27 cellular contexts compared by ENCODE assay signal in the genomic region with DNA sequence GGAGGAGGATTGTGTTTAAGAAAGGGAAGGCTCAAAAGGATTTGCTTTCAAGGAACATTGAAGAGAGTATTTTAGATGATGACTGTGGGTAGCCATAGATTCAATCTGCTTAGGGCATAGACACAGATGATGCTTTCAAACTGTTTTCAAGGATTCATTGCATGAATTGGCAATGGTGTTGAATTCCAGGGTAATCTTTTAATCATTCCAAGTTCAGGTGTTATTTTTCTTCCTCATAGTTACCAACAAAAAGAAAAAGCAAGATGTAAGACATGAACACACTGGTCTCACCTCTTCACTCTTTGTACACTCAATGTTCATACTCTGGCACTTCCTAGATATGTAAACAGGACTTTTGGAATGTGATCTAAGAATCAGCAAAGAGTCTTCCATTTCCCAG.
"Had no signal": no experiment of that assay in that cellular context is flagged by ENCODE, and none has a peak within 500 bp of the region (broad histone marks: within the 10 kb centered on the region; RNA-seq: fewer than 3 reads in every experiment).

No MANE protein-coding gene starts in this region.

- DNase-seq: activated CD4-positive, alpha-beta T cell treated with anti-CD3 and anti-CD28 coated beads for 4 hours; activated CD8-positive, alpha-beta memory T cell treated with anti-CD3 and anti-CD28 coated beads, Interleukin-2, amount 50 U/mL, for 4 hours; activated CD8-positive, alpha-beta T cell treated with anti-CD3 and anti-CD28 coated beads for 36 hours; activated naive CD4-positive, alpha-beta T cell treated with anti-CD3 and anti-CD28 coated beads, Interleukin-2, amount 50 U/mL, for 16 hours; activated naive CD8-positive, alpha-beta T cell treated with anti-CD3 and anti-CD28 coated beads, Interleukin-2, amount 10 ng/mL, durations not matched to agents 7 days and 5 days; activated T-cell treated with anti-CD3 and anti-CD28 coated beads, Interleukin-2, amount 50 U/mL, for 72 hours; adrenal gland; anterior cingulate cortex; cerebellar nuclear complex; KG1; NCI-H1048; NCI-H146; NCI-H187 treated with DMSO at 0.1 percent for 48 hours; NCI-H2081 treated with DMSO at 0.1 percent for 48 hours; NCI-H2171; NCI-H2227 treated with DMSO at 0.1 percent for 48 hours; NCI-H510A treated with DMSO at 0.1 percent for 48 hours; NCI-H69; NK-92 treated with Interleukin-12 subunit alpha and Interleukin-12 subunit beta, amount 100 ng/mL, for 24 hours; OCI-M1; Peyer's patch; Right ventricle myocardium superior; SJCRH30; SW 1271 had no signal

- H3K27me3 ChIP-seq: adrenal gland, cardiac muscle cell, Peyer's patch, SJCRH30 had no signal

- H3K27ac ChIP-seq: adrenal gland, cardiac muscle cell, Peyer's patch, RWPE1, SJCRH30 had no signal

- H3K9me3 ChIP-seq: adrenal gland, Peyer's patch, SJCRH30 had no signal

- H3K4me1 ChIP-seq: adrenal gland, Peyer's patch, SJCRH30 had no signal

- H3K36me3 ChIP-seq: adrenal gland, cardiac muscle cell, Peyer's patch, SJCRH30 had no signal

- H3K4me3 ChIP-seq: adrenal gland, cardiac muscle cell, Peyer's patch, SJCRH30 had no signal

- ATAC-seq: activated CD4-positive, CD25-positive, alpha-beta regulatory T cell treated with anti-CD3 and anti-CD28 coated beads, Interleukin-2, amount 50 U/mL, for 24 hours; activated CD8-positive, alpha-beta T cell treated with anti-CD3 and anti-CD28 coated beads for 36 hours; activated T-cell treated with anti-CD3 and anti-CD28 coated beads, Interleukin-2, amount 50 U/mL, for 72 hours had no signal
